ENCODE assay signal across 17 cellular contexts in the genomic region with DNA sequence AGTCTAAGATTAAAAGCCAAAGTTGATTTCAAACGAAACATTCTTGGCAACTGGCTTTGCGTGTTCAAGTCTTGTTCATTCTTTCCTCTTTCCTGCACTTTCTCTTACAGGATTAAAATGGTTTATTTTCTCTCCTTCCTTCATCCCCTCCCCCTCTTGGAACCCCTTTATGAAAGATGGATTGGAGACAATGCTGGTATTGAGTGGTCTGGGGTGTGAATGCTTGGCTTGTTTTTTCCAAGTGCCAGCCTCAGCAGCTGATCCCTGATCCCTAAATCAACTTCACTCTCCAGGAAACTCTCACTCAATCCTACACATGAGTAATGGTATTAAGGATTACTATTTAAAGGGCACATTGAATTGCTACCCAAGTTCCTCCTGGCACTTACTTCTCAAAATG. TPM values are rescaled to one million over a fixed set of nuclear protein-coding genes. Genes with fewer than 3 reads are reported as not detected.
DNase-seq lines count a peak whose midpoint lies in the region; ATAC-seq and TF ChIP-seq lines count a peak whose summit lies in the region.
"Had no signal": no experiment of that assay in that cellular context is flagged by ENCODE, and none has a peak within 500 bp of the region (broad histone marks: within the 10 kb centered on the region; RNA-seq: fewer than 3 reads in every experiment).

No MANE protein-coding gene starts in this region.

- H3K36me3 Mint-ChIP-seq in T-helper 17 cell (ENCODE audit: low read depth) = no peaks in the 10 kb centered on the region

- no peaks in the 10 kb centered on the region for H3K27me3 Mint-ChIP-seq in T-helper 17 cell

- no peaks in the 10 kb centered on the region for H3K4me1 Mint-ChIP-seq in T-helper 17 cell
- H3K4me1 Mint-ChIP-seq: IgD-negative memory B cell had no signal

- WGBS in IMR-90 (ENCODE audit: extremely low coverage in 2 of 2, insufficient read length in 1 of 2), 2 experiments = no CpG with 5 or more reads among the region's 2 CpGs
- WGBS in sigmoid colon, 2 donors = 64 to 76% methylated on average over 2 of the region's 2 CpGs

- H4K20me1 ChIP-seq in IMR-90 (ENCODE audit: insufficient read depth, low read length) = no peaks in the 10 kb centered on the region

- intact Hi-C loops in IMR-90 (cut with micrococcal nuclease) (loop anchor here (10.0 kb wide), 3 partner anchors 441 to 621 kb away; no protein-coding TSS in a partner anchor), sigmoid colon (cut with DNase I) (loop anchor here (5.0 kb wide), 1 partner anchor 549 kb away; no protein-coding TSS in a partner anchor)

- H2BK20ac ChIP-seq in IMR-90 (ENCODE audit: low read depth, low read length) = no peak overlapping the region

- H4K5ac ChIP-seq in IMR-90 (ENCODE audit: low read depth, low read length) = no peak overlapping the region; the same call in 1 of the 2 replicates

- 0 out of 3 replicates have a peak overlapping the region, but pooled peaks have one; percentile 4 for H2BK15ac ChIP-seq in IMR-90 (ENCODE audit: low read depth, low read length)

- H3K4me3 ChIP-seq in IMR-90 (ENCODE audit: insufficient read depth, low read depth, low read length) (no peak overlapping the region), iPS-20b (ENCODE audit: low read length) (peak overlapping the region; percentile 55; the same call in 1 of the 2 replicates), sigmoid colon (no peak overlapping the region)
- H3K4me3 ChIP-seq: GM12878, SJSA1 had no signal

- ATAC-seq in IMR-90 (ENCODE audit: low read depth) (no peak), T-helper 17 cell (no peak), GM21528 (IDR thresholded peaks at IDR 0.05; ENCODE audit: low FRiP score, unreplicated experiment) (no peak)
- ATAC-seq: esophagus mucosa had no signal

- H3K18ac ChIP-seq in IMR-90 (ENCODE audit: low read depth, low read length) = no peak overlapping the region; the same call in 1 of the 2 replicates

- H3K36me3 ChIP-seq in IMR-90 (ENCODE audit: control insufficient read depth, insufficient read depth, low read length) = no peaks in the 10 kb centered on the region
- H3K36me3 ChIP-seq in iPS-20b (ENCODE audit: insufficient read depth, low read depth, low read length) = no peaks in the 10 kb centered on the region
- H3K36me3 ChIP-seq in sigmoid colon = no peaks in the 10 kb centered on the region
- H3K36me3 ChIP-seq: SJSA1 had no signal

- no peak overlapping the region for H3K4ac ChIP-seq in IMR-90 (ENCODE audit: low read depth, low read length)

- no peak overlapping the region for H2AK5ac ChIP-seq in IMR-90 (ENCODE audit: low read depth, low read length)

- no peaks in the 10 kb centered on the region for H3K79me1 ChIP-seq in IMR-90 (ENCODE audit: low read depth in 1 of 2, low read length in 2 of 2)

- POLR2A ChIA-PET in IMR-90 (lab: Charles Lee; ENCODE audit: unreplicated experiment) = no interaction called here

- dilution Hi-C loops in IMR-90 (cut with HindIII; ENCODE audit: low sequenced_read_pairs, unreplicated experiment) = no loop called here

- DNase-seq in IMR-90 (no peak), caudate nucleus (lab: John Stamatoyannopoulos, UW) (peak in 29 of 61 donors; percentile 1 to 58 (median 33)), sigmoid colon (no peak), DMS153 (lab: John Stamatoyannopoulos, UW) (no peak), T-helper 17 cell (no peak)
- DNase-seq: activated naive CD4-positive, alpha-beta T cell treated with anti-CD3 and anti-CD28 coated beads, Interleukin-2, amount 50 U/mL, for 16 hours; activated T-cell treated with anti-CD3 and anti-CD28 coated beads, Interleukin-2, amount 50 U/mL, for 1 hour; Caco-2; dermis blood vessel endothelial cell; MM.1S; NCI-H187 had no signal

- no peak overlapping the region; the same call in 1 of the 2 replicates for H3K4me2 ChIP-seq in IMR-90 (ENCODE audit: low read depth, low read length)

- no peak overlapping the region for H3K4me3 Mint-ChIP-seq in T-helper 17 cell
- H3K4me3 Mint-ChIP-seq: IgD-negative memory B cell had no signal

- H3K27me3 ChIP-seq in IMR-90 (ENCODE audit: control insufficient read depth, insufficient read depth, low read length) (no peaks in the 10 kb centered on the region), iPS-20b (ENCODE audit: insufficient read depth, low read length) (peaks cover 17% of the 10 kb centered on the region), sigmoid colon (no peaks in the 10 kb centered on the region)

- TF ChIP-seq POLR2A in IMR-90 (IDR thresholded peaks at IDR 0.05; ENCODE audit: low read depth, low read length) = no peak
- TF ChIP-seq POLR2A in sigmoid colon (IDR thresholded peaks at IDR 0.05) = no peak

- H3K27ac Mint-ChIP-seq in T-helper 17 cell = no peak overlapping the region
- H3K27ac Mint-ChIP-seq: IgD-negative memory B cell had no signal

- no peak overlapping the region for H2BK120ac ChIP-seq in IMR-90 (ENCODE audit: low read depth, low read length)

- CTCF ChIA-PET in IMR-90 (lab: Yijun Ruan, JAX) = interaction anchor here (0.6 kb wide), 1 partner anchor 247 kb away, joined by 3 read pairs; no protein-coding TSS in a partner anchor

- TF ChIP-seq CTCF in IMR-90 (conservative IDR thresholded peaks at IDR 0.05; ENCODE audit: low read depth, low read length) (no peak), sigmoid colon (IDR thresholded peaks at IDR 0.05) (no peak)

- no peak for TF ChIP-seq EP300 in sigmoid colon (IDR thresholded peaks at IDR 0.05)

- no peak overlapping the region for H2AK9ac ChIP-seq in IMR-90 (replicated peaks; ENCODE audit: low read depth, low read length, poor library complexity)

- H3K9me3 ChIP-seq in IMR-90 (ENCODE audit: control insufficient read depth, insufficient read depth, low read length) (no peaks in the 10 kb centered on the region), iPS-20b (ENCODE audit: insufficient read depth, low read depth, low read length) (no peaks in the 10 kb centered on the region), sigmoid colon (no peaks in the 10 kb centered on the region), T-helper 17 cell (ENCODE audit: control insufficient read depth, low read length, poor library complexity, severe bottlenecking) (no peaks in the 10 kb centered on the region)
- H3K9me3 ChIP-seq: Caco-2, SJSA1 had no signal

- BruUV-seq in IMR-90 (replicated peaks; lab: Mats Ljungman, UMichigan) = no TSS peak

- H2AFZ ChIP-seq in IMR-90 (replicated peaks; ENCODE audit: low read length, poor library complexity) = no peak overlapping the region

- H2BK5ac ChIP-seq in IMR-90 (ENCODE audit: low read depth, low read length, poor library complexity, severe bottlenecking) = no peak overlapping the region

- in situ Hi-C loops in IMR-90 (cut with MboI; ENCODE audit: low sequenced_read_pairs) = loop anchor here (10.0 kb wide), 1 partner anchor 301 kb away; no protein-coding TSS in a partner anchor

- no peak overlapping the region for H3K27ac ChIP-seq in IMR-90 (ENCODE audit: insufficient read depth, low read length)
- H3K27ac ChIP-seq in caudate nucleus (ENCODE audit: low read depth, low read length) = peak overlapping the region; percentile 84
- no peak overlapping the region for H3K27ac ChIP-seq in iPS-20b (ENCODE audit: low read length)
- H3K27ac ChIP-seq in sigmoid colon = peak overlapping the region in 3 of 4 donors; percentile 65 to 82 (median 76)
- H3K27ac ChIP-seq: SJSA1 had no signal

- no peak overlapping the region for H3K56ac ChIP-seq in IMR-90 (ENCODE audit: extremely low read depth, insufficient read depth, low read length)

- peaks cover 5% of the 10 kb centered on the region for H3K4me1 ChIP-seq in IMR-90 (ENCODE audit: control insufficient read depth, insufficient read depth, low read length)
- H3K4me1 ChIP-seq in iPS-20b (ENCODE audit: insufficient read depth, low read length) = peaks cover 23% of the 10 kb centered on the region
- peaks cover 0 to 36% (median 14%) of the 10 kb centered on the region in 4 donors for H3K4me1 ChIP-seq in sigmoid colon
- H3K4me1 ChIP-seq: Caco-2, SJSA1 had no signal

- no peak overlapping the region for H3K23ac ChIP-seq in IMR-90 (ENCODE audit: low read depth, low read length)

- TF ChIP-seq RAD21 in IMR-90 (IDR thresholded peaks at IDR 0.05; ENCODE audit: low read length) = no peak

- H4K8ac ChIP-seq in IMR-90 (ENCODE audit: low read depth in 2 of 2, low read length in 2 of 2) = no peak overlapping the region; a peak in 1 of 4 replicates

- H3K9ac ChIP-seq in IMR-90 (ENCODE audit: low read depth, low read length) (no peak overlapping the region), iPS-20b (ENCODE audit: low read depth, low read length) (peak overlapping the region; percentile 16; the same call in 1 of the 2 replicates)

- no peaks in the 10 kb centered on the region for H3K9me1 ChIP-seq in IMR-90 (ENCODE audit: insufficient read depth, low read length)

- H4K91ac ChIP-seq in IMR-90 (ENCODE audit: insufficient read depth, low read depth, low read length) = no peak overlapping the region

- no peak overlapping the region; the same call in 1 of the 2 replicates for H3K14ac ChIP-seq in IMR-90 (replicated peaks; ENCODE audit: low read depth, low read length)

TF ChIP-seq in IMR-90, 13 proteins besides CTCF, POLR2A, EP300 and RAD21 (continues in another document):
- no peak for TF ChIP-seq MAZ (IDR thresholded peaks at IDR 0.05; ENCODE audit: borderline replicate concordance, low read depth, low read length)
- no peak for TF ChIP-seq NFE2L2 (IDR thresholded peaks at IDR 0.05; ENCODE audit: low read depth, low read length)
- TF ChIP-seq SMC3 (IDR thresholded peaks at IDR 0.05; ENCODE audit: low read depth, low read length) = no peak
- TF ChIP-seq RFX5 (IDR thresholded peaks at IDR 0.05; ENCODE audit: low read depth, low read length) = no peak
- no peak for TF ChIP-seq FOS (IDR thresholded peaks at IDR 0.05; ENCODE audit: low read depth, low read length)
- TF ChIP-seq CEBPB (IDR thresholded peaks at IDR 0.05; ENCODE audit: low read depth, low read length) = no peak
- TF ChIP-seq, protein P1, sequence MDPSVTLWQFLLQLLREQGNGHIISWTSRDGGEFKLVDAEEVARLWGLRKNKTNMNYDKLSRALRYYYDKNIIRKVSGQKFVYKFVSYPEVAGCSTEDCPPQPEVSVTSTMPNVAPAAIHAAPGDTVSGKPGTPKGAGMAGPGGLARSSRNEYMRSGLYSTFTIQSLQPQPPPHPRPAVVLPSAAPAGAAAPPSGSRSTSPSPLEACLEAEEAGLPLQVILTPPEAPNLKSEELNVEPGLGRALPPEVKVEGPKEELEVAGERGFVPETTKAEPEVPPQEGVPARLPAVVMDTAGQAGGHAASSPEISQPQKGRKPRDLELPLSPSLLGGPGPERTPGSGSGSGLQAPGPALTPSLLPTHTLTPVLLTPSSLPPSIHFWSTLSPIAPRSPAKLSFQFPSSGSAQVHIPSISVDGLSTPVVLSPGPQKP (IDR thresholded peaks at IDR 0.05; ENCODE audit: borderline replicate concordance, low read depth, low read length) = no peak
- TF ChIP-seq MAFK (IDR thresholded peaks at IDR 0.05; ENCODE audit: low read depth, low read length) = no peak
- no peak for TF ChIP-seq CHD1 (IDR thresholded peaks at IDR 0.05; ENCODE audit: low read depth, low read length)

RNA-seq across cellular contexts. Expression of a gene that starts 0.8 kb away (rescaled TPM):
- total RNA-seq in IMR-90 (2012; rRNA removed) (7.9 and 8.1 TPM in 2 replicates), sigmoid colon (10 to 100 TPM; 22.9 to 47.1 (median 30.1) TPM), T-helper 17 cell (not detected)
- polyA plus RNA-seq in IMR-90 (2012; rRNA removed) (7.9 and 8.0 TPM in 2 replicates), sigmoid colon (1 to 10 TPM in 2 of 3 donors, under 1 TPM in 1; 0.23 to 6.5 (median 1.2) TPM)
- polyA plus RNA-seq in IMR-90 (2012; cell fraction: cytosol; rRNA removed) = 3.0 and 3.3 TPM in 2 replicates
- polyA plus RNA-seq in IMR-90 (2012; cell fraction: nucleus; rRNA removed; ENCODE audit: low replicate concordance) = 1.6 and 10.7 TPM in 2 replicates
- total RNA-seq: Caco-2, dermis blood vessel endothelial cell, SJSA1 had no signal

Comparison
In these comparisons a context has a peak if more than half of its experiments do, and no peak if none do; other contexts are left out.
1. H3K27ac ChIP-seq: peak in caudate nucleus (single experiment) and sigmoid colon (3 of 4); none in IMR-90 (single experiment) and iPS-20b (single experiment).